In genomic region chr1:149812893-149813801, GRCh38 we compare ENCODE assay signal across 8 cellular contexts. TPM values are rescaled to one million over a fixed set of nuclear protein-coding genes. Genes with fewer than 3 reads are reported as not detected.
DNase-seq lines count a peak whose midpoint lies in the region; ATAC-seq and TF ChIP-seq lines count a peak whose summit lies in the region.
"Not testable (repeated sequence)": the region's sequence is repeated elsewhere in the genome, so short reads cannot be mapped to it uniquely, and the experiment has no call there.

No MANE protein-coding gene starts in this region.

- H3K4me3 Mint-ChIP-seq in T-cell: peak overlapping the region; percentile 88 to 97 (median 96)
- H3K4me3 Mint-ChIP-seq in activated naive CD8-positive, alpha-beta T cell treated with anti-CD3 and anti-CD28 coated beads, Interleukin-2, amount 50 U/mL, for 24 hours: peak overlapping the region; percentile 85

- not testable (repeated sequence) for H3K9me3 ChIP-seq in cardiac muscle cell (ENCODE audit: low read depth); neutrophil

- not testable (repeated sequence) for H3K36me3 ChIP-seq in cardiac muscle cell, neutrophil

- not testable (repeated sequence) for H3K27me3 ChIP-seq in cardiac muscle cell, neutrophil

- H3K27ac Mint-ChIP-seq in T-cell: peak overlapping the region; percentile 72 to 97
- peak overlapping the region; percentile 94 for H3K27ac Mint-ChIP-seq in activated naive CD8-positive, alpha-beta T cell treated with anti-CD3 and anti-CD28 coated beads, Interleukin-2, amount 50 U/mL, for 24 hours

- not testable (repeated sequence) for H3K9me3 Mint-ChIP-seq in T-cell; activated naive CD8-positive, alpha-beta T cell treated with anti-CD3 and anti-CD28 coated beads, Interleukin-2, amount 50 U/mL, for 24 hours

- H3K27me3 Mint-ChIP-seq in T-cell; activated naive CD8-positive, alpha-beta T cell treated with anti-CD3 and anti-CD28 coated beads, Interleukin-2, amount 50 U/mL, for 24 hours: not testable (repeated sequence)

- ATAC-seq in HG02885 (IDR thresholded peaks at IDR 0.05; ENCODE audit: poor library complexity, unreplicated experiment) (peak; percentile 39), T-cell (replicated peaks in 1 of 4) (peak; percentile 36 to 52 (median 46))
- peak; percentile 37 for ATAC-seq in activated naive CD8-positive, alpha-beta T cell treated with anti-CD3 and anti-CD28 coated beads, Interleukin-2, amount 50 U/mL, for 24 hours

- not testable (repeated sequence) for H3K4me1 ChIP-seq in cardiac muscle cell (ENCODE audit: low read depth)
- peaks cover 10 to 12% of the 10 kb centered on the region in 2 experiments for H3K4me1 ChIP-seq in neutrophil (ENCODE audit: control insufficient read depth in 1 of 2, insufficient read depth in 1 of 2, low read depth in 1 of 2, low read length in 1 of 2)

- peaks cover 11 to 22% (median 11%) of the 10 kb centered on the region in 3 donors for H3K4me1 Mint-ChIP-seq in T-cell
- H3K4me1 Mint-ChIP-seq in activated naive CD8-positive, alpha-beta T cell treated with anti-CD3 and anti-CD28 coated beads, Interleukin-2, amount 50 U/mL, for 24 hours: peaks cover 21% of the 10 kb centered on the region

- POLR2A ChIA-PET in T-cell (lab: Charles Lee): interaction anchor here in 1 of 2 donors (1.1 kb wide), 1 partner anchor 74 kb away, joined by 20 read pairs; a partner anchor contains a TSS

- H3K36me3 Mint-ChIP-seq in T-cell; activated naive CD8-positive, alpha-beta T cell treated with anti-CD3 and anti-CD28 coated beads, Interleukin-2, amount 50 U/mL, for 24 hours (ENCODE audit: low read depth): not testable (repeated sequence)

- H3K4me3 ChIP-seq in cardiac muscle cell (peak overlapping the region; percentile 51), neutrophil (ENCODE audit: low read depth in 1 of 2, low read length in 1 of 2) (peak overlapping the region; percentile 58 to 72)

- H3K27ac ChIP-seq in cardiac muscle cell (peak overlapping the region; percentile 88), neutrophil (peak overlapping the region; percentile 93)

- DNase-seq in GM04503 (ENCODE audit: low read depth): peak; percentile 9
- DNase-seq in NCI-H2081 treated with DMSO at 0.1 percent for 48 hours (lab: John Stamatoyannopoulos, UW): peak; percentile 83
- DNase-seq in T-cell: peak; percentile 19 to 75 (median 52)
- peak; percentile 67 for DNase-seq in activated naive CD8-positive, alpha-beta T cell treated with anti-CD3 and anti-CD28 coated beads, Interleukin-2, amount 50 U/mL, for 24 hours
- peak; percentile 45 to 79 for DNase-seq in cardiac muscle cell (ENCODE audit: low read depth in 1 of 2, low spot score in 1 of 2)
- peak; percentile 64 for DNase-seq in superior temporal gyrus (ENCODE audit: extremely low spot score)

- CTCF ChIA-PET in T-cell (lab: Charles Lee): not testable (repeated sequence)

- not testable (repeated sequence) for TF ChIP-seq CTCF in cardiac muscle cell (IDR thresholded peaks at IDR 0.05; ENCODE audit: low read depth, low read length); neutrophil (IDR thresholded peaks at IDR 0.05)

RNA-seq across cellular contexts. Expression of gene FCGR1A, which starts 30.7 kb away (rescaled TPM):
- total RNA-seq in T-cell (not detected), cardiac muscle cell (0.30 TPM in 1 of 2 replicates, not detected in the other)
- 0.12 and 0.64 TPM in 2 replicates for polyA plus RNA-seq in cardiac muscle cell

Comparison
In these comparisons a context has a peak if more than half of its experiments do, and no peak if none do; other contexts are left out.
1. Peak in every context shown above with its lines: DNase-seq, ATAC-seq, H3K4me3 ChIP-seq and H3K27ac ChIP-seq.
2. DNase-seq: peak in every context shown above with its lines; median percentile 83 in NCI-H2081 treated with DMSO at 0.1 percent for 48 hours; 67 in activated naive CD8-positive, alpha-beta T cell treated with anti-CD3 and anti-CD28 coated beads, Interleukin-2, amount 50 U/mL, for 24 hours; 64 in superior temporal gyrus; 62 in cardiac muscle cell; 52 in T-cell; 9 in GM04503.